ENCODE assay signal across 9 cellular contexts in genomic region chr6:114096553-114097172, GRCh38.
DNase-seq lines count a peak whose midpoint lies in the region; ATAC-seq, FAIRE-seq and TF ChIP-seq lines count a peak whose summit lies in the region.
"Had no signal": no experiment of that assay in that cellular context is flagged by ENCODE, and none has a peak within 500 bp of the region (broad histone marks: within the 10 kb centered on the region; RNA-seq: fewer than 3 reads in every experiment).

No MANE protein-coding gene starts in this region.

- no peak overlapping the region for H3K27ac ChIP-seq in HepG2 (ENCODE audit: extremely low read length, insufficient read depth, low read length)

- H3K9me3 ChIP-seq in HepG2 (ENCODE audit: low read length) = no peaks in the 10 kb centered on the region

- H3K4me2 ChIP-seq in HepG2 (ENCODE audit: low read depth, low read length) = no peak overlapping the region

- in situ Hi-C loops in HepG2 (cut with HindIII; ENCODE audit: extremely low pct_ligation_motif_present, low pct_unique_long_range_greater_than_20kb) = no loop called here

- TF ChIP-seq EP300 in HepG2 (IDR thresholded peaks at IDR 0.05; ENCODE audit: low read depth in 2 of 2, low read length in 2 of 2) (no peak), HepG2 (CRISPR knock-in tag; IDR thresholded peaks at IDR 0.05; ENCODE audit: borderline replicate concordance) (no peak)

- POLR2A ChIA-PET in HepG2 (lab: Yijun Ruan, JAX) = no interaction called here

- intact Hi-C loops in HepG2 (cut with micrococcal nuclease; ENCODE audit: unreplicated experiment) = loop anchor here (1.0 to 2.0 kb wide), 3 partner anchors 72 to 244 kb away; no protein-coding TSS in a partner anchor

- H3K9ac ChIP-seq in HepG2 (ENCODE audit: insufficient read depth, low read depth, low read length) = no peak overlapping the region

- CTCF ChIA-PET in HepG2 (lab: Yijun Ruan, JAX; ENCODE audit: low intra/inter-chr PET ratio, low total read pairs) = interaction anchor here (1.3 to 2.7 kb wide), 3 partner anchors 12 to 208 kb away, joined by 4 to 17 read pairs (median 5); no protein-coding TSS in a partner anchor

- FAIRE-seq in HepG2 (lab: Jason Lieb, UNC) = no peak

- no peak overlapping the region for H2AFZ ChIP-seq in HepG2 (ENCODE audit: low read length)

- H3K79me2 ChIP-seq in HepG2 (ENCODE audit: insufficient read depth, low read length) = no peaks in the 10 kb centered on the region

- TF ChIP-seq CTCF in HepG2 (CRISPR knock-in tag; IDR thresholded peaks at IDR 0.05) = peak; percentile 63

- peak; percentile 35 for DNase-seq in NOMO-1 treated with DMSO at 0.1 percent for 48 hours (lab: John Stamatoyannopoulos, UW; ENCODE audit: unreplicated experiment)
- no peak for DNase-seq in NOMO-1 treated with dmso at 0.1 percent for 144 hours (lab: John Stamatoyannopoulos, UW; ENCODE audit: unreplicated experiment)
- peak; percentile 1 for DNase-seq in NCI-H1694 (lab: John Stamatoyannopoulos, UW)
- DNase-seq in amniotic stem cell (lab: John Stamatoyannopoulos, UW) = peak; percentile 69
- DNase-seq in HepG2 (ENCODE audit: low spot score) = peak; percentile 46
- no peak for DNase-seq in T-helper 9 cell
- DNase-seq in GOT3 (lab: John Stamatoyannopoulos, UW) = no peak
- DNase-seq: activated naive CD8-positive, alpha-beta T cell treated with anti-CD3 and anti-CD28 coated beads, Interleukin-2, amount 10 ng/mL, durations not matched to agents 7 days and 5 days had no signal

- 2% methylated on average over 2 of the region's 2 CpGs for WGBS in HepG2 (ENCODE audit: low lambda C conversion rate)

- TF ChIP-seq POLR2A in HepG2 (IDR thresholded peaks at IDR 0.05; ENCODE audit: insufficient read depth in 1 of 2, low read depth in 2 of 2, low read length in 2 of 2) = no peak

- no TSS peak for BruUV-seq in HepG2 (replicated peaks; lab: Mats Ljungman, UMichigan)

- H3K27me3 ChIP-seq in HepG2 (ENCODE audit: control insufficient read depth in 1 of 2, insufficient read depth in 2 of 2, low read length in 2 of 2) = no peaks in the 10 kb centered on the region

- H3K36me3 ChIP-seq in HepG2 (replicated peaks in 1 of 2; ENCODE audit: control insufficient read depth in 1 of 2, insufficient read depth in 2 of 2, low read length in 2 of 2) = no peaks in the 10 kb centered on the region

- no peak overlapping the region for H3K4me3 ChIP-seq in HepG2 (replicated peaks in 1 of 3; ENCODE audit: insufficient read depth in 1 of 3, low read depth in 2 of 3, low read length in 3 of 3)

- H4K20me1 ChIP-seq in HepG2 (ENCODE audit: insufficient read depth, low read length) = no peaks in the 10 kb centered on the region

- peak; percentile 62; the same call in 1 of the 2 replicates for TF ChIP-seq RAD21 in HepG2 (CRISPR knock-in tag; IDR thresholded peaks at IDR 0.05)

- ATAC-seq in GM21619 (IDR thresholded peaks at IDR 0.05; ENCODE audit: unreplicated experiment) = peak; percentile 67
- ATAC-seq in HepG2 = no peak

- H3K4me1 ChIP-seq in HepG2 (ENCODE audit: insufficient read depth, low read length) = peaks cover 12% of the 10 kb centered on the region

TF ChIP-seq in HepG2, 621 proteins besides CTCF, POLR2A, EP300 and RAD21:
- TF ChIP-seq HMGXB4 (CRISPR knock-in tag; IDR thresholded peaks at IDR 0.05; ENCODE audit: borderline replicate concordance in 1 of 2, low read depth in 1 of 2) (no peak), BATF2 (CRISPR knock-in tag; IDR thresholded peaks at IDR 0.05) (no peak), ZBTB14 (CRISPR knock-in tag; IDR thresholded peaks at IDR 0.05) (no peak), PHF20 (CRISPR knock-in tag; IDR thresholded peaks at IDR 0.05) (no peak), THYN1 (CRISPR knock-in tag; IDR thresholded peaks at IDR 0.05; ENCODE audit: borderline replicate concordance, low read depth) (no peak), STAG1 (CRISPR knock-in tag; IDR thresholded peaks at IDR 0.05) (peak; percentile 72), SCMH1 (CRISPR knock-in tag; IDR thresholded peaks at IDR 0.05; ENCODE audit: borderline replicate concordance) (no peak), ARID3A (IDR thresholded peaks at IDR 0.05; ENCODE audit: low read depth, low read length) (peak; percentile 69; the same call in 1 of the 2 replicates), AHR (CRISPR knock-in tag; IDR thresholded peaks at IDR 0.05) (no peak), SRY (CRISPR knock-in tag; IDR thresholded peaks at IDR 0.05) (no peak), NFKB2 (CRISPR knock-in tag; IDR thresholded peaks at IDR 0.05; ENCODE audit: borderline replicate concordance) (no peak), ZNF746 (CRISPR knock-in tag; IDR thresholded peaks at IDR 0.05) (no peak), ASH2L (IDR thresholded peaks at IDR 0.05; ENCODE audit: insufficient read length, low read depth, low read length) (peak; percentile 31), HNF4G (IDR thresholded peaks at IDR 0.05; ENCODE audit: borderline replicate concordance, low read depth, low read length) (no peak), HNF4G (CRISPR knock-in tag; IDR thresholded peaks at IDR 0.05; ENCODE audit: borderline replicate concordance, low read depth) (no peak), JDP2 (CRISPR knock-in tag; IDR thresholded peaks at IDR 0.05; ENCODE audit: borderline replicate concordance) (no peak), KAT7 (CRISPR knock-in tag; IDR thresholded peaks at IDR 0.05; ENCODE audit: borderline replicate concordance) (no peak), SMC3 (IDR thresholded peaks at IDR 0.05; ENCODE audit: low read length) (peak; percentile 62), NPAS2 (CRISPR knock-in tag; IDR thresholded peaks at IDR 0.05; ENCODE audit: borderline replicate concordance) (no peak)

Comparison
In these comparisons a context has a peak if more than half of its experiments do, and no peak if none do; other contexts are left out.
1. DNase-seq: peak in NOMO-1 treated with DMSO at 0.1 percent for 48 hours (single experiment), NCI-H1694 (single experiment), amniotic stem cell (single experiment) and HepG2 (single experiment); none in NOMO-1 treated with dmso at 0.1 percent for 144 hours (single experiment), T-helper 9 cell (single experiment) and GOT3 (single experiment).